Comparison of ENCODE assay signal across 22 cellular contexts in genomic region chr12:75683220-75683619, GRCh38.
"Had no signal": no experiment of that assay in that cellular context is flagged by ENCODE, and none has a peak within 500 bp of the region (broad histone marks: within the 10 kb centered on the region; RNA-seq: fewer than 3 reads in every experiment).

No MANE protein-coding gene starts in this region.

- ATAC-seq: activated CD8-positive, alpha-beta memory T cell treated with anti-CD3 and anti-CD28 coated beads, Interleukin-2, amount 10 ng/mL, durations not matched to agents 7 days and 5 days; activated T-helper 17 cell treated with anti-CD3 and anti-CD28 coated beads, Interleukin-2, amount 50 U/mL, for 72 hours; effector memory CD8-positive, alpha-beta T cell; left lobe of liver; stimulated activated naive CD8-positive, alpha-beta T cell treated with anti-CD3 and anti-CD28 coated beads, Interleukin-15, Interleukin-2, amounts not matched to agents 100 U/mL and 50 U/mL, for 24 hours had no signal

- H3K9me3 ChIP-seq: tibial artery had no signal

- H3K27me3 Mint-ChIP-seq: activated CD4-positive, alpha-beta memory T cell treated with anti-CD3 and anti-CD28 coated beads, Interleukin-2, amount 10 ng/mL, durations not matched to agents 7 days and 5 days; activated CD8-positive, alpha-beta memory T cell treated with anti-CD3 and anti-CD28 coated beads, Interleukin-2, amount 10 ng/mL, durations not matched to agents 7 days and 5 days; activated T-helper 17 cell treated with anti-CD3 and anti-CD28 coated beads, Interleukin-2, amount 50 U/mL, for 72 hours; effector memory CD8-positive, alpha-beta T cell had no signal

- H3K27me3 ChIP-seq: tibial artery had no signal

- DNase-seq: activated CD4-positive, alpha-beta memory T cell treated with anti-CD3 and anti-CD28 coated beads, Interleukin-2, amount 10 ng/mL, durations not matched to agents 7 days and 5 days; activated CD4-positive, alpha-beta T cell treated with anti-CD3 and anti-CD28 coated beads for 48 hours; activated CD4-positive, CD25-positive, alpha-beta regulatory T cell; activated CD8-positive, alpha-beta memory T cell treated with anti-CD3 and anti-CD28 coated beads, Interleukin-2, amount 10 ng/mL, durations not matched to agents 7 days and 5 days; activated naive CD4-positive, alpha-beta T cell; activated naive CD8-positive, alpha-beta T cell treated with anti-CD3 and anti-CD28 coated beads for 36 hours; amniotic stem cell; effector memory CD8-positive, alpha-beta T cell; glutamatergic neuron; hypothalamus; kidney; occipital lobe; retina; stimulated activated CD8-positive, alpha-beta memory T cell treated with anti-CD3 and anti-CD28 coated beads, Interleukin-4, amount 100 ng/mL, for 48 hours; stimulated activated naive CD8-positive, alpha-beta T cell treated with anti-CD3 and anti-CD28 coated beads, Interleukin-15, Interleukin-2, amounts not matched to agents 100 U/mL and 50 U/mL, for 24 hours; substantia nigra; T-helper 9 cell; tibial artery had no signal

- FAIRE-seq: kidney, urothelium cell line had no signal

- H3K9me3 Mint-ChIP-seq: activated T-helper 17 cell treated with anti-CD3 and anti-CD28 coated beads, Interleukin-2, amount 50 U/mL, for 72 hours; effector memory CD8-positive, alpha-beta T cell had no signal

- H3K4me3 ChIP-seq: lung, tibial artery had no signal

- H3K36me3 ChIP-seq: tibial artery had no signal

- H3K4me3 Mint-ChIP-seq: activated CD4-positive, alpha-beta memory T cell treated with anti-CD3 and anti-CD28 coated beads, Interleukin-2, amount 10 ng/mL, durations not matched to agents 7 days and 5 days; activated CD8-positive, alpha-beta memory T cell treated with anti-CD3 and anti-CD28 coated beads, Interleukin-2, amount 10 ng/mL, durations not matched to agents 7 days and 5 days; activated naive CD8-positive, alpha-beta T cell treated with anti-CD3 and anti-CD28 coated beads for 36 hours; activated T-helper 17 cell treated with anti-CD3 and anti-CD28 coated beads, Interleukin-2, amount 50 U/mL, for 72 hours; effector memory CD8-positive, alpha-beta T cell had no signal

- H3K27ac Mint-ChIP-seq: activated CD4-positive, alpha-beta memory T cell treated with anti-CD3 and anti-CD28 coated beads, Interleukin-2, amount 10 ng/mL, durations not matched to agents 7 days and 5 days; activated CD8-positive, alpha-beta memory T cell treated with anti-CD3 and anti-CD28 coated beads, Interleukin-2, amount 10 ng/mL, durations not matched to agents 7 days and 5 days; activated naive CD8-positive, alpha-beta T cell treated with anti-CD3 and anti-CD28 coated beads for 36 hours; activated T-helper 17 cell treated with anti-CD3 and anti-CD28 coated beads, Interleukin-2, amount 50 U/mL, for 72 hours; effector memory CD8-positive, alpha-beta T cell had no signal

- H3K27ac ChIP-seq: tibial artery had no signal
